ENCODE assay signal across 13 cellular contexts in genomic region chr15:52308446-52309153, GRCh38.
A peak's percentile ranks its signal among the peaks of the same experiment; 100 is the strongest.
DNase-seq lines count a peak whose midpoint lies in the region; ATAC-seq and TF ChIP-seq lines count a peak whose summit lies in the region.
"Had no signal": no experiment of that assay in that cellular context is flagged by ENCODE, and none has a peak within 500 bp of the region (broad histone marks: within the 10 kb centered on the region; RNA-seq: fewer than 3 reads in every experiment).

No MANE protein-coding gene starts in this region.

- DNase-seq in kidney tubule cell (ENCODE audit: low spot score): peak; percentile 37
- DNase-seq in effector CD4-positive, alpha-beta T cell: no peak
- DNase-seq in stimulated activated CD4-positive, alpha-beta T cell treated with anti-CD3 and anti-CD28 coated beads, Interleukin-15, amount 100 ng/mL, for 24 hours: no peak
- DNase-seq in NOMO-1 treated with dmso at 0.1 percent for 144 hours (lab: John Stamatoyannopoulos, UW; ENCODE audit: unreplicated experiment): no peak
- DNase-seq: activated T-cell treated with anti-CD3 and anti-CD28 coated beads, Interleukin-2, amount 50 U/mL, for 24 hours; DMS53; head of caudate nucleus; NCI-H2029 treated with DMSO at 0.1 percent for 48 hours; T-helper 1 cell had no signal

- peak; percentile 32 for TF ChIP-seq POLR2A in GM18526 (IDR thresholded peaks at IDR 0.05; ENCODE audit: extremely low read depth, insufficient read length)

- ATAC-seq in GM21526 (IDR thresholded peaks at IDR 0.05; ENCODE audit: low FRiP score, unreplicated experiment) (peak; percentile 65), HG03378 (IDR thresholded peaks at IDR 0.05; ENCODE audit: unreplicated experiment) (peak; percentile 61), HG02970 (IDR thresholded peaks at IDR 0.05; ENCODE audit: low FRiP score, unreplicated experiment) (no peak)
